ENCODE assay signal across 34 cellular contexts in the genomic region with DNA sequence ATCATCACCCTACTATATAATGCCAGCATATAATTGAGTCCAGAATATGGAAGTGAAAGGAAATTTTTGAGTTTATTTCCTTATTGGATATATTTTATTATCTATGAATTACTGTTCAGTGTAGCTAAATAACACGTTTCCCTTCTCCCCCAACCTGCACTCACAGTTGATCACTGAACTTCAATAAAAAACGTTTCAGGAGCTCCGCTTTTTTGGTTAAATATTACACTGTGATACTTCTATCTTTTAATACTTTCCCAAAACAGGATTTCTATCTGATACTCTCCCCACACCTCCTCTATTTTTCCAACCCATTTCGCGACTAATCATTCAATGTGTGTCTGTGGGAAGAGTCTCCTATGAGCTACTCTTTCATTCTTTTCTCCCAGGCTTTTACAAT. TPM values are rescaled to one million over a fixed set of nuclear protein-coding genes. Genes with fewer than 3 reads are reported as not detected.
"Had no signal": no experiment of that assay in that cellular context is flagged by ENCODE, and none has a peak within 500 bp of the region (broad histone marks: within the 10 kb centered on the region; RNA-seq: fewer than 3 reads in every experiment).

No MANE protein-coding gene starts in this region.

- DNase-seq: activated CD4-positive, alpha-beta T cell treated with anti-CD3 and anti-CD28 coated beads, Interleukin-2, amount 10 ng/mL, durations not matched to agents 24 days and 14 days; activated CD4-positive, alpha-beta T cell treated with anti-CD3 and anti-CD28 coated beads, Interleukin-2, amount 50 U/mL, for 4 hours; activated CD8-positive, alpha-beta T cell treated with anti-CD3 and anti-CD28 coated beads for 36 hours; activated effector memory CD4-positive, alpha-beta T cell treated with anti-CD3 and anti-CD28 coated beads, Interleukin-2, amount 50 U/mL, for 16 hours; activated naive CD4-positive, alpha-beta T cell; activated naive CD4-positive, alpha-beta T cell treated with anti-CD3 and anti-CD28 coated beads, Interleukin-2, amount 50 U/mL, for 16 hours; activated naive CD8-positive, alpha-beta T cell treated with anti-CD3 and anti-CD28 coated beads for 36 hours; activated T-cell treated with anti-CD3 and anti-CD28 coated beads, Interleukin-2, amount 50 U/mL, for 1 hour; activated T-cell treated with anti-CD3 and anti-CD28 coated beads, Interleukin-2, amount 50 U/mL, for 72 hours; amniotic stem cell; aorta; brain microvascular endothelial cell; central memory CD4-positive, alpha-beta T cell; Kasumi-1; MG63; NCI-H1048; NCI-H1105 treated with DMSO at 0.1 percent for 48 hours; NCI-H1436; NCI-H1694; NCI-H1930; NCI-H2081 treated with DMSO at 0.1 percent for 48 hours; NCI-H226; NCI-H446 treated with DMSO at 0.1 percent for 48 hours; NCI-H524 treated with DMSO at 0.1 percent for 48 hours; PC-3; SHP77; SJCRH30; T1000; WERI-Rb-1 had no signal

- H3K4me1 Mint-ChIP-seq: activated CD4-positive, alpha-beta T cell treated with anti-CD3 and anti-CD28 coated beads, Interleukin-2, amount 10 ng/mL, durations not matched to agents 24 days and 14 days; activated naive CD8-positive, alpha-beta T cell treated with anti-CD3 and anti-CD28 coated beads for 36 hours; activated T-helper 17 cell treated with anti-CD3 and anti-CD28 coated beads, Interleukin-2, amount 50 U/mL, for 72 hours had no signal

- H3K36me3 Mint-ChIP-seq: activated naive CD8-positive, alpha-beta T cell treated with anti-CD3 and anti-CD28 coated beads for 36 hours had no signal

- H3K4me3 ChIP-seq: MG63, SJCRH30, SK-N-MC had no signal

- H3K27me3 ChIP-seq: brain microvascular endothelial cell had no signal

- H3K36me3 ChIP-seq: brain microvascular endothelial cell, MG63, SJCRH30, WERI-Rb-1 had no signal

- ATAC-seq: activated CD8-positive, alpha-beta T cell treated with anti-CD3 and anti-CD28 coated beads for 36 hours; activated T-cell treated with anti-CD3 and anti-CD28 coated beads, Interleukin-2, amount 50 U/mL, for 72 hours; activated T-helper 17 cell treated with anti-CD3 and anti-CD28 coated beads, Interleukin-2, amount 50 U/mL, for 72 hours; PC-3 had no signal

- H3K9me3 Mint-ChIP-seq: activated CD4-positive, alpha-beta T cell treated with anti-CD3 and anti-CD28 coated beads, Interleukin-2, amount 10 ng/mL, durations not matched to agents 24 days and 14 days; activated CD8-positive, alpha-beta T cell treated with anti-CD3 and anti-CD28 coated beads for 36 hours; activated naive CD8-positive, alpha-beta T cell treated with anti-CD3 and anti-CD28 coated beads for 36 hours; activated T-cell treated with anti-CD3 and anti-CD28 coated beads, Interleukin-2, amount 50 U/mL, for 72 hours had no signal

- H3K27ac Mint-ChIP-seq: activated CD4-positive, alpha-beta T cell treated with anti-CD3 and anti-CD28 coated beads, Interleukin-2, amount 10 ng/mL, durations not matched to agents 24 days and 14 days; activated CD8-positive, alpha-beta T cell treated with anti-CD3 and anti-CD28 coated beads for 36 hours; activated naive CD8-positive, alpha-beta T cell treated with anti-CD3 and anti-CD28 coated beads for 36 hours; activated T-cell treated with anti-CD3 and anti-CD28 coated beads, Interleukin-2, amount 50 U/mL, for 72 hours; activated T-helper 17 cell treated with anti-CD3 and anti-CD28 coated beads, Interleukin-2, amount 50 U/mL, for 72 hours had no signal

- H3K4me3 Mint-ChIP-seq: activated CD4-positive, alpha-beta T cell treated with anti-CD3 and anti-CD28 coated beads, Interleukin-2, amount 10 ng/mL, durations not matched to agents 24 days and 14 days; activated CD8-positive, alpha-beta T cell treated with anti-CD3 and anti-CD28 coated beads for 36 hours; activated naive CD8-positive, alpha-beta T cell treated with anti-CD3 and anti-CD28 coated beads for 36 hours; activated T-cell treated with anti-CD3 and anti-CD28 coated beads, Interleukin-2, amount 50 U/mL, for 72 hours; activated T-helper 17 cell treated with anti-CD3 and anti-CD28 coated beads, Interleukin-2, amount 50 U/mL, for 72 hours had no signal

- H3K4me1 ChIP-seq: SJCRH30 had no signal

- H3K27ac ChIP-seq: brain microvascular endothelial cell, SJCRH30, SK-N-MC, WERI-Rb-1 had no signal

- H3K9me3 ChIP-seq: MG63, SJCRH30 had no signal

RNA-seq across cellular contexts. Expression of gene VSNL1, which starts 7.2 kb away (rescaled TPM):
- total RNA-seq: activated CD4-positive, alpha-beta T cell treated with anti-CD3 and anti-CD28 coated beads, Interleukin-2, amount 10 ng/mL, durations not matched to agents 24 days and 14 days; activated CD8-positive, alpha-beta memory T cell treated with anti-CD3 and anti-CD28 coated beads for 36 hours; activated CD8-positive, alpha-beta T cell treated with anti-CD3 and anti-CD28 coated beads for 36 hours; activated naive CD8-positive, alpha-beta T cell treated with anti-CD3 and anti-CD28 coated beads for 36 hours; activated T-cell treated with anti-CD3 and anti-CD28 coated beads, Interleukin-2, amount 50 U/mL, for 72 hours; activated T-helper 17 cell treated with anti-CD3 and anti-CD28 coated beads, Interleukin-2, amount 50 U/mL, for 72 hours; aorta; PC-3; SJCRH30; T-helper 1 cell treated with Interleukin-12 subunit alpha and Interleukin-12 subunit beta and Interleukin-4 antibody, amounts not matched to agents 30 ng/mL and 1 ng/mL, for 36 hours; T-helper 2 cell treated with Interferon-gamma antibody and Interleukin-4, amounts not matched to agents 100 ng/mL and 5 ng/mL, for 36 hours had no signal
- polyA plus RNA-seq: aorta had no signal

RNA-seq across cellular contexts. Expression of gene RAD51AP2, which starts 29.5 kb away (rescaled TPM):
- total RNA-seq: activated CD4-positive, alpha-beta T cell treated with anti-CD3 and anti-CD28 coated beads, Interleukin-2, amount 10 ng/mL, durations not matched to agents 24 days and 14 days; activated CD8-positive, alpha-beta memory T cell treated with anti-CD3 and anti-CD28 coated beads for 36 hours; activated CD8-positive, alpha-beta T cell treated with anti-CD3 and anti-CD28 coated beads for 36 hours; activated naive CD8-positive, alpha-beta T cell treated with anti-CD3 and anti-CD28 coated beads for 36 hours; activated T-cell treated with anti-CD3 and anti-CD28 coated beads, Interleukin-2, amount 50 U/mL, for 72 hours; activated T-helper 17 cell treated with anti-CD3 and anti-CD28 coated beads, Interleukin-2, amount 50 U/mL, for 72 hours; aorta; PC-3; T-helper 1 cell treated with Interleukin-12 subunit alpha and Interleukin-12 subunit beta and Interleukin-4 antibody, amounts not matched to agents 30 ng/mL and 1 ng/mL, for 36 hours; T-helper 2 cell treated with Interferon-gamma antibody and Interleukin-4, amounts not matched to agents 100 ng/mL and 5 ng/mL, for 36 hours had no signal
